ENCODE assay signal across 8 cellular contexts in genomic region chr2:152175368-152176112, GRCh38. TPM values are rescaled to one million over a fixed set of nuclear protein-coding genes. Genes with fewer than 3 reads are reported as not detected.
DNase-seq lines count a peak whose midpoint lies in the region; ATAC-seq and TF ChIP-seq lines count a peak whose summit lies in the region.

Gene STAM2 (minus strand): TSS chr2:152175763. CDS start chr2:152175642, 121 bp downstream.

- no peaks in the 10 kb centered on the region for H3K36me3 ChIP-seq in Caco-2 (ENCODE audit: control insufficient read depth, insufficient read depth, low read length)
- no peaks in the 10 kb centered on the region for H3K36me3 ChIP-seq in effector memory CD4-positive, alpha-beta T cell (ENCODE audit: control insufficient read depth, insufficient read depth, low read length)

- peak within 1 kb of the TSS; percentile 84 for H3K4me3 ChIP-seq in Caco-2 (ENCODE audit: low read depth, low read length)
- peak within 1 kb of the TSS; percentile 99 for H3K4me3 ChIP-seq in effector memory CD4-positive, alpha-beta T cell (ENCODE audit: insufficient read depth, low read depth, low read length, poor library complexity, severe bottlenecking)

- H3K4me1 Mint-ChIP-seq in Caco-2 (ENCODE audit: low read depth, unreplicated experiment) = peaks cover 33% of the 10 kb centered on the region

- CTCF ChIA-PET in Caco-2 (lab: Charles Lee) = interaction anchor here (0.7 to 2.0 kb wide), 10 partner anchors 10 to 541 kb away, joined by 3 to 17 read pairs (median 4); partner anchors contain the start of gene PRPF40A
- CTCF ChIA-PET in activated CD8-positive, alpha-beta memory T cell treated with anti-CD3 and anti-CD28 coated beads for 36 hours (lab: Charles Lee) = interaction anchor here (1.0 to 1.5 kb wide), 4 partner anchors 21 to 471 kb away, joined by 3 to 18 read pairs (median 4); no protein-coding TSS in a partner anchor

- H3K9me3 ChIP-seq in Caco-2 = no peaks in the 10 kb centered on the region
- no peaks in the 10 kb centered on the region for H3K9me3 ChIP-seq in effector memory CD4-positive, alpha-beta T cell (ENCODE audit: control insufficient read depth, low read length)

- H3K27me3 Mint-ChIP-seq in Caco-2 (ENCODE audit: insufficient read depth, unreplicated experiment) = no peaks in the 10 kb centered on the region

- H3K27ac ChIP-seq in effector memory CD4-positive, alpha-beta T cell (ENCODE audit: insufficient read depth, low read length, poor library complexity, severe bottlenecking) = peak within 1 kb of the TSS; percentile 96

- H3K27ac Mint-ChIP-seq in Caco-2 (ENCODE audit: unreplicated experiment) = peak within 1 kb of the TSS; percentile 99

- peaks cover 22% of the 10 kb centered on the region for H3K9me3 Mint-ChIP-seq in Caco-2 (ENCODE audit: unreplicated experiment)

- ATAC-seq in GM19468 (IDR thresholded peaks at IDR 0.05; ENCODE audit: extremely low read depth, unreplicated experiment) = peak; percentile 78

- H3K4me3 Mint-ChIP-seq in Caco-2 (ENCODE audit: unreplicated experiment) = peak within 1 kb of the TSS; percentile 97

- peaks cover 34% of the 10 kb centered on the region for H3K4me1 ChIP-seq in Caco-2
- H3K4me1 ChIP-seq in effector memory CD4-positive, alpha-beta T cell (ENCODE audit: control insufficient read depth, insufficient read depth, low read length, poor library complexity, severe bottlenecking) = peaks cover 17% of the 10 kb centered on the region

- intact Hi-C loops in Caco-2 (cut with micrococcal nuclease; ENCODE audit: unreplicated experiment) = loop anchor here (1.0 to 10.0 kb wide), 8 partner anchors 41 to 567 kb away; partner anchors contain the start of gene FMNL2

- DNase-seq in Caco-2 (peak; percentile 93 to 97), HS-5 (ENCODE audit: low read depth) (peak; percentile 81), NOMO-1 (lab: John Stamatoyannopoulos, UW; ENCODE audit: unreplicated experiment in 2 of 2) (peak; percentile 89 to 93), medulla oblongata (ENCODE audit: extremely low spot score) (peak; percentile 93)
- peak; percentile 77 to 82 (median 79) for DNase-seq in effector memory CD4-positive, alpha-beta T cell
- peak; percentile 91 for DNase-seq in stimulated activated CD8-positive, alpha-beta memory T cell treated with anti-CD3 and anti-CD28 coated beads, Interleukin-12 subunit alpha, Interleukin-12 subunit beta, amount 100 ng/mL, for 1 hour (ENCODE audit: low read depth)

- TF ChIP-seq CTCF in Caco-2 (IDR thresholded peaks at IDR 0.05; ENCODE audit: insufficient read depth in 1 of 2, low read depth in 1 of 2, low read length in 1 of 2, severe bottlenecking in 1 of 2, unreplicated experiment in 1 of 2) = peak; percentile 94 to 97

- POLR2A ChIA-PET in Caco-2 (lab: Charles Lee) = interaction anchor here (0.6 to 1.0 kb wide), 3 partner anchors 310 to 1032 kb away, joined by 3 read pairs; no protein-coding TSS in a partner anchor
- POLR2A ChIA-PET in activated CD8-positive, alpha-beta memory T cell treated with anti-CD3 and anti-CD28 coated beads for 36 hours (lab: Charles Lee) = interaction anchor here (0.5 to 0.8 kb wide), 2 partner anchors 431 to 542 kb away, joined by 3 to 5 read pairs; partner anchors contain the start of gene PRPF40A

- no peaks in the 10 kb centered on the region for H3K27me3 ChIP-seq in Caco-2 (replicated peaks; ENCODE audit: control insufficient read depth, insufficient read depth, low read length)
- no peaks in the 10 kb centered on the region for H3K27me3 ChIP-seq in effector memory CD4-positive, alpha-beta T cell (replicated peaks; ENCODE audit: control insufficient read depth, insufficient read depth, low read length, poor library complexity, severe bottlenecking)

- BruUV-seq in Caco-2 (replicated peaks; lab: Mats Ljungman, UMichigan) = TSS peak; percentile 77

- peaks cover 6% of the 10 kb centered on the region for H3K36me3 Mint-ChIP-seq in Caco-2 (ENCODE audit: insufficient read depth, unreplicated experiment)

RNA-seq across cellular contexts. Expression of gene STAM2, which starts in this region (rescaled TPM):
- 20.3 and 24.4 TPM in 2 replicates for total RNA-seq in Caco-2 (2022)
- 10 to 100 TPM; 15.8 to 17.5 TPM for total RNA-seq in activated CD8-positive, alpha-beta memory T cell treated with anti-CD3 and anti-CD28 coated beads for 36 hours

Comparison
In these comparisons a context has a peak if more than half of its experiments do, and no peak if none do; other contexts are left out.
1. Peak in every context shown above with its lines: DNase-seq, ATAC-seq, H3K4me3 ChIP-seq and H3K27ac ChIP-seq.